Comparison of ENCODE assay signal across 8 cellular contexts in the genomic region with DNA sequence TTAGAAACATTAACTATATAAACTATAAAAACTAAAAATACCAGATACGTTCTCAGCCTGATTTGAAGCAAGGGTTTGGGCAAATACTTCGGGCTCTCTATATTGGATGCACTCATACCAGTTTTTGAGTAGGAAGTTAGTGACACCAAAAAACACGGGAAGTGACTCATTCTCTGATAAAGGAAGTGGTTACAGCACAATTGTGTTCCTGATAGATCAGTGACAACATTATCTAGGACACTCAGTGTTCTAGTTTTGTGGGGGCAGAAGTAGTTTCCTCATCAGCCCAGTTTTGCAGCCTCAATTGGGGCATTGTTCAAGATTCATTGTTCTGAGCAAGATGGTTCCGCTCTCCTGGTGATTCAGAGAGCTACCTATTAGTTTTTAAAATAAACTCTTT.
DNase-seq lines count a peak whose midpoint lies in the region; ATAC-seq and TF ChIP-seq lines count a peak whose summit lies in the region.
"Had no signal": no experiment of that assay in that cellular context is flagged by ENCODE, and none has a peak within 500 bp of the region (broad histone marks: within the 10 kb centered on the region; RNA-seq: fewer than 3 reads in every experiment).

No MANE protein-coding gene starts in this region.

- peak; percentile 49 to 52 for DNase-seq in foreskin fibroblast
- no peak for DNase-seq in DMS 273 treated with DMSO at 0.1 percent for 48 hours (lab: John Stamatoyannopoulos, UW)
- no peak for DNase-seq in kidney glomerular epithelial cell (lab: John Stamatoyannopoulos, UW)
- DNase-seq: psoas muscle had no signal

- H3K27ac Mint-ChIP-seq in stimulated activated memory B cell treated with anti-CD40 and anti-IgM and Interleukin-4, amounts not matched to agents 10 μg/mL and 1 μg/mL and 100 μg/mL, for 72 hours = no peak overlapping the region

- no peak overlapping the region for H3K4me3 ChIP-seq in foreskin fibroblast (ENCODE audit: low read depth in 1 of 2, low read length in 2 of 2)
- H3K4me3 ChIP-seq: psoas muscle had no signal

- ATAC-seq in GM19397 (IDR thresholded peaks at IDR 0.05; ENCODE audit: unreplicated experiment) = peak; percentile 93
- ATAC-seq in HG03520 (IDR thresholded peaks at IDR 0.05; ENCODE audit: unreplicated experiment) = peak; percentile 71
- ATAC-seq in activated CD4-positive, CD25-positive, alpha-beta regulatory T cell treated with anti-CD3 and anti-CD28 coated beads, Interleukin-2, amount 50 U/mL, for 24 hours = peak; percentile 86 to 94
- peak; percentile 55 for ATAC-seq in stimulated activated memory B cell treated with anti-CD40 and anti-IgM and Interleukin-4, amounts not matched to agents 10 μg/mL and 1 μg/mL and 100 μg/mL, for 72 hours

- TF ChIP-seq CTCF in foreskin fibroblast (IDR thresholded peaks at IDR 0.05; ENCODE audit: low read depth, low read length) = no peak

- H3K9me3 Mint-ChIP-seq in stimulated activated memory B cell treated with anti-CD40 and anti-IgM and Interleukin-4, amounts not matched to agents 10 μg/mL and 1 μg/mL and 100 μg/mL, for 72 hours = no peaks in the 10 kb centered on the region

- no peaks in the 10 kb centered on the region for H3K4me1 Mint-ChIP-seq in stimulated activated memory B cell treated with anti-CD40 and anti-IgM and Interleukin-4, amounts not matched to agents 10 μg/mL and 1 μg/mL and 100 μg/mL, for 72 hours

- H3K4me3 Mint-ChIP-seq in stimulated activated memory B cell treated with anti-CD40 and anti-IgM and Interleukin-4, amounts not matched to agents 10 μg/mL and 1 μg/mL and 100 μg/mL, for 72 hours = no peak overlapping the region

- H3K36me3 Mint-ChIP-seq in stimulated activated memory B cell treated with anti-CD40 and anti-IgM and Interleukin-4, amounts not matched to agents 10 μg/mL and 1 μg/mL and 100 μg/mL, for 72 hours = no peaks in the 10 kb centered on the region

- no peaks in the 10 kb centered on the region for H3K27me3 Mint-ChIP-seq in stimulated activated memory B cell treated with anti-CD40 and anti-IgM and Interleukin-4, amounts not matched to agents 10 μg/mL and 1 μg/mL and 100 μg/mL, for 72 hours

Comparison
In these comparisons a context has a peak if more than half of its experiments do, and no peak if none do; other contexts are left out.
1. DNase-seq: peak in foreskin fibroblast (2 of 2); none in DMS 273 treated with DMSO at 0.1 percent for 48 hours (single experiment) and kidney glomerular epithelial cell (single experiment).
2. Peak in every context shown above with its lines, with median percentiles within 50 percentile points of each other: ATAC-seq.